In genomic region chr1:156160744-156161181, GRCh38 we compare ENCODE assay signal across 8 cellular contexts. TPM values are rescaled to one million over a fixed set of nuclear protein-coding genes. Genes with fewer than 3 reads are reported as not detected.
DNase-seq lines count a peak whose midpoint lies in the region; ATAC-seq and TF ChIP-seq lines count a peak whose summit lies in the region.

No MANE protein-coding gene starts in this region.

- H3K27me3 ChIP-seq in hepatocyte (no peaks in the 10 kb centered on the region), aorta (ENCODE audit: control insufficient read depth in 1 of 2, insufficient read depth in 2 of 2, low read length in 1 of 2) (no peaks in the 10 kb centered on the region)

- H3K4me3 ChIP-seq in hepatocyte (no peak overlapping the region), aorta (ENCODE audit: low read length in 2 of 2) (no peak overlapping the region)

- peak; percentile 76 for DNase-seq in GM10248 (ENCODE audit: extremely low spot score)
- DNase-seq in T-helper 1 cell, result peak; percentile 53 to 76 (median 58)
- DNase-seq in amygdala (lab: John Stamatoyannopoulos, UW), result peak in 51 of 56 donors; percentile 19 to 92 (median 53)
- peak; percentile 85 for DNase-seq in hepatocyte (ENCODE audit: low spot score)
- peak; percentile 89 for DNase-seq in sciatic nerve (ENCODE audit: low spot score)
- peak; percentile 91 to 94 for DNase-seq in aorta
- DNase-seq in NAMALWA (ENCODE audit: low spot score), result no peak

- CTCF ChIA-PET in GM10248 (lab: Yijun Ruan, JAX), result interaction anchor here (0.6 to 2.2 kb wide), 6 partner anchors 8 to 123 kb away, joined by 3 to 7 read pairs (median 4); partner anchors contain the start of genes SMG5 and TMEM79

- ATAC-seq in sciatic nerve (peak; percentile 90), aorta (ENCODE audit: low FRiP score) (peak; percentile 85), GM18517 (IDR thresholded peaks at IDR 0.05; ENCODE audit: unreplicated experiment) (no peak)

- H3K4me2 ChIP-seq in hepatocyte, result peak overlapping the region; percentile 82

- POLR2A ChIA-PET in GM10248 (lab: Yijun Ruan, JAX), result interaction anchor here (0.5 kb wide), 1 partner anchor 33 kb away, joined by 3 read pairs; no protein-coding TSS in a partner anchor

- intact Hi-C loops in sciatic nerve (cut with DNase I), result no loop called here
- intact Hi-C loops in aorta (cut with DNase I), result loop anchor here in 1 of 2 donors (2.0 to 5.0 kb wide), 2 partner anchors 14 to 52 kb away; partner anchors contain the start of gene PMF1

- H3K9me2 ChIP-seq in hepatocyte (replicated peaks; ENCODE audit: insufficient read depth), result no peaks in the 10 kb centered on the region

- H3K4me1 ChIP-seq in hepatocyte (ENCODE audit: insufficient read depth) (peaks cover 10% of the 10 kb centered on the region), aorta (ENCODE audit: control insufficient read depth in 1 of 2, insufficient read depth in 2 of 2, low read length in 2 of 2) (no peaks in the 10 kb centered on the region)

- no peaks in the 10 kb centered on the region for H3K9me3 ChIP-seq in hepatocyte (ENCODE audit: low read depth)
- no peaks in the 10 kb centered on the region for H3K9me3 ChIP-seq in aorta (ENCODE audit: control insufficient read depth, low read length)

- 7% methylated on average over 15 of the region's 23 CpGs for WGBS in hepatocyte (ENCODE audit: low lambda C conversion rate, missing lambda C conversion rate)
- WGBS in aorta, 2 donors, result 4 to 6% methylated on average over 16 to 23 of the region's 23 CpGs

- H4K20me1 ChIP-seq in hepatocyte (ENCODE audit: insufficient read depth, poor library complexity, severe bottlenecking), result no peaks in the 10 kb centered on the region

- peak overlapping the region; percentile 87 for H2AFZ ChIP-seq in hepatocyte

- H3K36me3 ChIP-seq in hepatocyte (replicated peaks; ENCODE audit: insufficient read depth, low read depth), result no peaks in the 10 kb centered on the region
- no peaks in the 10 kb centered on the region for H3K36me3 ChIP-seq in aorta (ENCODE audit: control insufficient read depth in 1 of 2, insufficient read depth in 2 of 2, low read length in 1 of 2)

- no peaks in the 10 kb centered on the region for H3K79me2 ChIP-seq in hepatocyte

- H3K27ac ChIP-seq in hepatocyte (peak overlapping the region; percentile 74), aorta (ENCODE audit: low read depth in 1 of 2, low read length in 2 of 2) (peak overlapping the region in 1 of 2 donors; percentile 13)

- TF ChIP-seq CTCF in GM10248 (IDR thresholded peaks at IDR 0.05; ENCODE audit: control extremely low read depth, extremely low read depth, low read depth, missing control alignments) (no peak), hepatocyte (IDR thresholded peaks at IDR 0.05; ENCODE audit: poor library complexity) (no peak)

RNA-seq across cellular contexts. Expression of gene SEMA4A, which starts 7.4 kb away (rescaled TPM):
- total RNA-seq in hepatocyte, result 1.4 and 2.1 TPM in 2 replicates
- 1.3 and 2.6 TPM in 2 replicates for polyA plus RNA-seq in hepatocyte
- total RNA-seq in sciatic nerve, result 8.4 TPM
- total RNA-seq in aorta, result 10 to 100 TPM in 1 of 2 donors, 1 to 10 TPM in 1; 8.9 to 20.0 TPM
- 1 to 10 TPM; 3.0 to 4.7 TPM for polyA plus RNA-seq in aorta

RNA-seq across cellular contexts. Expression of gene SLC25A44, which starts 33.1 kb away (rescaled TPM):
- total RNA-seq in hepatocyte, result 16.9 TPM in 2 replicates
- 18.1 and 19.3 TPM in 2 replicates for polyA plus RNA-seq in hepatocyte
- total RNA-seq in sciatic nerve, result 16.3 TPM
- 10 to 100 TPM; 15.7 to 18.6 TPM for total RNA-seq in aorta
- 10 to 100 TPM in 1 of 2 donors, 1 to 10 TPM in 1; 8.6 to 10.2 TPM for polyA plus RNA-seq in aorta

RNA-seq across cellular contexts. Expression of gene LMNA, which starts 46.3 kb away (rescaled TPM):
- total RNA-seq in hepatocyte (161 and 208 TPM in 2 replicates), sciatic nerve (322 TPM), aorta (1,000 to 10,000 TPM in 1 of 2 donors, 100 to 1,000 TPM in 1; 497 to 1,067 TPM)
- polyA plus RNA-seq in hepatocyte (345 and 402 TPM in 2 replicates), aorta (100 to 1,000 TPM in 1 of 2 donors, 10 to 100 TPM in 1; 94.3 to 378 TPM)

RNA-seq across cellular contexts. Expression of gene PMF1, which starts 52.0 kb away (rescaled TPM):
- total RNA-seq in hepatocyte (60.7 and 81.4 TPM in 2 replicates), sciatic nerve (37.4 TPM), aorta (10 to 100 TPM; 31.4 to 38.5 TPM)
- polyA plus RNA-seq in hepatocyte (77.1 and 96.9 TPM in 2 replicates), aorta (10 to 100 TPM; 29.6 to 65.0 TPM)
